8 cellular contexts compared by ENCODE assay signal in the genomic region with DNA sequence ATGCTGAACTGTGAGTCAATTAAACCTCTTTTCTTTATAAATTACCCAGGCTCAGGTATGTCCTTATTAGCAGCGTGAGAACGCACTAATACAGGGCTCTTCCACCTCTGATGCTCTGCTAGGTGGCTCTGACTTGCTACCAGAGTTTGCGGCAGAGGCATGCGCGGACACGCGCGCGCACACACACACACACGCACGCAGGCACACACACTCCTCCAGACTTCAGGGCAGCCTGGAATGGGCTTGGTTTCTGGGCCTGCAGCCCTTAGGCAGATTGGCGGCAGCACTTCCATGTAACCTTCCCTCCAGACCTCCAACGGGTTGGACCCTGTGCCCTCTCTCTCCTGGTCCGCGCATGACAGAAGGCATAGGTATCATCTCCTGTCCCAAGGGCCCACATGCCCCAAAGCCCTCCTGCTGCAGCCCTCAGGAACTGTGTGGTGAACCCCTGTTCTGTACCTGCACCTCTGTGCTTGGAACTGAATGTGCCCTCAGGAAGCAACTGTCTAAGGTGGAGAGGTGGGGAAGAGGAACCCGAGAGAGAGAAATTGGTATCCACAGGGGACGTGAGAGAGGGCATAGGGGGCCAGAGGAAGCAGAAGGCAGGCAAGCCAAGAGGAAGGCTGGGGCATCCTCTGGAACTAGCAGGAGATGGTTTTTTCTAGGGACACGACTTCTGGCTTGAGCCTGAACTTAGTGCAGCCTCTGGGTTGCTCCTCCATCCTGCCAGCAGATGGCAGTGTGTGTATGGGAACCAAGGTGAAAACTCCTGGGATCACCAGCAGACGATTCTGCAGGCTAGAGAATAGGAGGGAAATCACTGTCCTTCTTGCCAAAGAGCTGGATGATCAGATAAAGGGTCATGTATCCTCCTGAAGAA. TPM values are rescaled to one million over a fixed set of nuclear protein-coding genes. Genes with fewer than 3 reads are reported as not detected.
DNase-seq lines count a peak whose midpoint lies in the region; ATAC-seq and TF ChIP-seq lines count a peak whose summit lies in the region.

No MANE protein-coding gene starts in this region.

- peak; percentile 66 for ATAC-seq in HG02642 (IDR thresholded peaks at IDR 0.05; ENCODE audit: poor library complexity, unreplicated experiment)
- no peak for ATAC-seq in HG02938 (IDR thresholded peaks at IDR 0.05; ENCODE audit: unreplicated experiment)

- H3K9me3 ChIP-seq in suprapubic skin = no peaks in the 10 kb centered on the region

- H3K27ac ChIP-seq in epithelial cell of prostate = no peak overlapping the region
- H3K27ac ChIP-seq in suprapubic skin = no peak overlapping the region

- H3K4me3 ChIP-seq in suprapubic skin = no peak overlapping the region

- peak; percentile 16 to 80 for TF ChIP-seq CTCF in suprapubic skin (IDR thresholded peaks at IDR 0.05)

- H3K36me3 ChIP-seq in suprapubic skin = no peaks in the 10 kb centered on the region

- no peaks in the 10 kb centered on the region for H3K4me1 ChIP-seq in suprapubic skin

- WGBS in suprapubic skin = 58% methylated on average over 14 of the region's 19 CpGs

- TF ChIP-seq POLR2A in suprapubic skin (IDR thresholded peaks at IDR 0.05) = no peak

- no peak for TF ChIP-seq EP300 in suprapubic skin (IDR thresholded peaks at IDR 0.05)

- DNase-seq in ELR (ENCODE audit: low read depth) = peak; percentile 68
- DNase-seq in NCI-H2196 treated with DMSO at 0.1 percent for 48 hours (lab: John Stamatoyannopoulos, UW; ENCODE audit: unreplicated experiment) = peak; percentile 43
- peak; percentile 41 for DNase-seq in activated CD4-positive, alpha-beta T cell treated with anti-CD3 and anti-CD28 coated beads, Interleukin-2, amount 50 U/mL, for 1 hour
- peak; percentile 20 for DNase-seq in epithelial cell of prostate (ENCODE audit: low read depth, low spot score)
- peak; percentile 70 for DNase-seq in mucosa of gallbladder (ENCODE audit: low spot score)
- no peak for DNase-seq in suprapubic skin (ENCODE audit: low spot score in 2 of 2)

- H3K27me3 ChIP-seq in suprapubic skin = no peaks in the 10 kb centered on the region

RNA-seq across cellular contexts. Expression of a gene that starts 23.4 kb away (rescaled TPM):
- total RNA-seq in mucosa of gallbladder (23.8 TPM), suprapubic skin (100 to 1,000 TPM in 1 of 4 donors, 10 to 100 TPM in 3; 20.5 to 118 (median 35.1) TPM)

Comparison
In these comparisons a context has a peak if more than half of its experiments do, and no peak if none do; other contexts are left out.
1. DNase-seq: peak in ELR (single experiment), NCI-H2196 treated with DMSO at 0.1 percent for 48 hours (single experiment), activated CD4-positive, alpha-beta T cell treated with anti-CD3 and anti-CD28 coated beads, Interleukin-2, amount 50 U/mL, for 1 hour (single experiment), epithelial cell of prostate (single experiment) and mucosa of gallbladder (single experiment); none in suprapubic skin (0 of 2).